In genomic region chr2:231706731-231707624, GRCh38 we compare ENCODE assay signal across 1 cellular context.
TF ChIP-seq lines count a peak whose summit lies in the region.

No MANE protein-coding gene starts in this region.

TF ChIP-seq in HepG2, 621 proteins besides CTCF, POLR2A, EP300 and RAD21 (continued from another document and continues in another):
- TF ChIP-seq PRDM15 (CRISPR knock-in tag; IDR thresholded peaks at IDR 0.05) (peak; percentile 100), ZBTB26 (CRISPR knock-in tag; IDR thresholded peaks at IDR 0.05; ENCODE audit: borderline replicate concordance) (no peak; the same call in 1 of the 2 replicates), GMEB2 (CRISPR knock-in tag; IDR thresholded peaks at IDR 0.05; ENCODE audit: low read depth) (peak; percentile 35), ARHGAP35 (CRISPR knock-in tag; IDR thresholded peaks at IDR 0.05; ENCODE audit: borderline replicate concordance) (no peak; the same call in 1 of the 2 replicates), ZNF407 (CRISPR knock-in tag; IDR thresholded peaks at IDR 0.05; ENCODE audit: not compliant biosample characterization) (no peak), ZBTB39 (CRISPR knock-in tag; IDR thresholded peaks at IDR 0.05) (0 out of 2 replicates have a peak, but pooled peaks have one; percentile 80), ZBTB21 (CRISPR knock-in tag; IDR thresholded peaks at IDR 0.05) (peak; percentile 53; the same call in 1 of the 2 replicates), ZNF24 (IDR thresholded peaks at IDR 0.05) (no peak), HMGXB4 (CRISPR knock-in tag; IDR thresholded peaks at IDR 0.05; ENCODE audit: borderline replicate concordance in 1 of 2, low read depth in 1 of 2) (peak; percentile 81 to 88), IKZF5 (CRISPR knock-in tag; IDR thresholded peaks at IDR 0.05) (no peak; the same call in 1 of the 2 replicates), ZNF207 (IDR thresholded peaks at IDR 0.05; ENCODE audit: borderline replicate concordance) (no peak), NFKB2 (CRISPR knock-in tag; IDR thresholded peaks at IDR 0.05; ENCODE audit: borderline replicate concordance) (peak; percentile 29; the same call in 1 of the 2 replicates), GFI1 (CRISPR knock-in tag; IDR thresholded peaks at IDR 0.05; ENCODE audit: borderline replicate concordance) (peak; percentile 61; the same call in 1 of the 2 replicates), MAZ (IDR thresholded peaks at IDR 0.05; ENCODE audit: borderline replicate concordance, low read depth, low read length) (peak; percentile 75; the same call in 1 of the 2 replicates), MAZ (CRISPR knock-in tag; IDR thresholded peaks at IDR 0.05; ENCODE audit: low read depth) (no peak), FOSL1 (CRISPR knock-in tag; IDR thresholded peaks at IDR 0.05; ENCODE audit: borderline replicate concordance) (no peak)
- TF ChIP-seq, protein P1, sequence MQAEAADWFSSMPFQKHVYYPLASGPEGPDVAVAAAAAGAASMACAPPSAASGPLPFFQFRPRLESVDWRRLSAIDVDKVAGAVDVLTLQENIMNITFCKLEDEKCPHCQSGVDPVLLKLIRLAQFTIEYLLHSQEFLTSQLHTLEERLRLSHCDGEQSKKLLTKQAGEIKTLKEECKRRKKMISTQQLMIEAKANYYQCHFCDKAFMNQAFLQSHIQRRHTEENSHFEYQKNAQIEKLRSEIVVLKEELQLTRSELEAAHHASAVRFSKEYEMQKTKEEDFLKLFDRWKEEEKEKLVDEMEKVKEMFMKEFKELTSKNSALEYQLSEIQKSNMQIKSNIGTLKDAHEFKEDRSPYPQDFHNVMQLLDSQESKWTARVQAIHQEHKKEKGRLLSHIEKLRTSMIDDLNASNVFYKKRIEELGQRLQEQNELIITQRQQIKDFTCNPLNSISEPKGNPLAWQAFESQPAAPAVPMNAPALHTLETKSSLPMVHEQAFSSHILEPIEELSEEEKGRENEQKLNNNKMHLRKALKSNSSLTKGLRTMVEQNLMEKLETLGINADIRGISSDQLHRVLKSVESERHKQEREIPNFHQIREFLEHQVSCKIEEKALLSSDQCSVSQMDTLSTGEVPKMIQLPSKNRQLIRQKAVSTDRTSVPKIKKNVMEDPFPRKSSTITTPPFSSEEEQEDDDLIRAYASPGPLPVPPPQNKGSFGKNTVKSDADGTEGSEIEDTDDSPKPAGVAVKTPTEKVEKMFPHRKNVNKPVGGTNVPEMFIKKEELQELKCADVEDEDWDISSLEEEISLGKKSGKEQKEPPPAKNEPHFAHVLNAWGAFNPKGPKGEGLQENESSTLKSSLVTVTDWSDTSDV (CRISPR knock-in tag; IDR thresholded peaks at IDR 0.05), result no peak
